In the genomic region with DNA sequence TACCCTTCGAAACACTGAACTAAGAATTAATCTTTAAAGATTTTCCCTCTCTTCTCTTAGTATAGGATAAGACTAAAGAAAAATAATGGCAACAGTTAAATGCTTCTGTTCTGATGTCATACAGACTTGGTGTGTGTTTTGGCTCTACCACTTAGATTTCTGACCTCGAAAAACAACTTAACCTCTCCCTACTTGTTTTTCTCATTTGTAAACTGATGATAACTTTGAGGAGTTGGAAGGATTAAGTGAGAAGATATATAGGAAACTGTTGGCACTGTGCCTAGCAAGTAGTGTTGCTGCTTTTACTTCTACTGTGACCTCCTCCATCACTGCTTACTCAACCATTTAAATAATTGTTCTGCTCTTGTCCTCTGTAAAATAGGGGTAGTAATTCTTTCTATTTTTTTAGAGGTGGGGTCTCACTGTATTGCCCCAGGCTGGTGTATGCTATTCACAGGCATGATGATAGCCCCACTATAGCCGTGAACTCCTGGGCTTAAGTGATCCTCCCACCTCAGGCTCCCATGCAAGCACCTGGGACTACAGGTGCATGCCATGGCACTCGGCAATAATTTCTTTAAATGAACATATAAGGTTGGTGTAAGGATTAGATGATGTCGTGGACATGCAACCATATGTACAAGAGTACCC, we compare ENCODE assay signal across 17 cellular contexts. TPM values are rescaled to one million over a fixed set of nuclear protein-coding genes. Genes with fewer than 3 reads are reported as not detected.
A peak's percentile ranks its signal among the peaks of the same experiment; 100 is the strongest.
DNase-seq lines count a peak whose midpoint lies in the region; ATAC-seq, FAIRE-seq and TF ChIP-seq lines count a peak whose summit lies in the region.
"Had no signal": no experiment of that assay in that cellular context is flagged by ENCODE, and none has a peak within 500 bp of the region (broad histone marks: within the 10 kb centered on the region; RNA-seq: fewer than 3 reads in every experiment).

No MANE protein-coding gene starts in this region.

- FAIRE-seq in G401.6 (lab: Jason Lieb, UNC) = peak; percentile 27
- FAIRE-seq: bronchial epithelial cell had no signal

- no peaks in the 10 kb centered on the region for H3K9me3 Mint-ChIP-seq in WTC11
- H3K9me3 Mint-ChIP-seq: activated CD4-positive, alpha-beta memory T cell treated with anti-CD3 and anti-CD28 coated beads for 36 hours; CD4-positive, alpha-beta T cell; T-helper 2 cell treated with Interferon-gamma antibody and Interleukin-4, amounts not matched to agents 5 μg/mL and 100 μg/mL, for 36 hours had no signal

- DNase-seq in WTC11 (ENCODE audit: low spot score) = no peak
- DNase-seq in fibroblast of the aortic adventitia (ENCODE audit: low read depth) = peak; percentile 72
- peak; percentile 73 for DNase-seq in skeletal muscle cell (ENCODE audit: low read depth)
- DNase-seq in NCI-H1694 treated with DMSO at 0.1 percent for 48 hours (lab: John Stamatoyannopoulos, UW) = no peak
- DNase-seq in effector CD8-positive, alpha-beta T cell (lab: John Stamatoyannopoulos, UW) = no peak
- DNase-seq: activated CD4-positive, alpha-beta memory T cell treated with anti-CD3 and anti-CD28 coated beads for 36 hours; CD4-positive, alpha-beta T cell; KG1; NCI-H187; NCI-H748 treated with DMSO at 0.1 percent for 48 hours; stimulated activated CD4-positive, alpha-beta T cell treated with anti-CD3 and anti-CD28 coated beads, Interleukin-4, amount 100 ng/mL, for 24 hours; stimulated activated naive CD4-positive, alpha-beta T cell had no signal

- H3K36me3 Mint-ChIP-seq in WTC11 = no peaks in the 10 kb centered on the region
- H3K36me3 Mint-ChIP-seq: activated CD4-positive, alpha-beta memory T cell treated with anti-CD3 and anti-CD28 coated beads for 36 hours had no signal

- H3K4me3 ChIP-seq in fibroblast of the aortic adventitia (ENCODE audit: low read depth, low read length) (no peak overlapping the region), skeletal muscle cell (ENCODE audit: low read depth, low read length) (no peak overlapping the region)

- H3K4me1 Mint-ChIP-seq in WTC11 = peaks cover 37% of the 10 kb centered on the region

- POLR2A ChIA-PET in WTC11 (lab: Charles Lee) = no interaction called here

- H3K27ac Mint-ChIP-seq in WTC11 = no peak overlapping the region; the same call in 1 of the 2 replicates
- H3K27ac Mint-ChIP-seq: activated CD4-positive, alpha-beta memory T cell treated with anti-CD3 and anti-CD28 coated beads for 36 hours; CD4-positive, alpha-beta T cell; T-helper 2 cell treated with Interferon-gamma antibody and Interleukin-4, amounts not matched to agents 5 μg/mL and 100 μg/mL, for 36 hours had no signal

- TF ChIP-seq CTCF in WTC11 (IDR thresholded peaks at IDR 0.05) (no peak), fibroblast of the aortic adventitia (IDR thresholded peaks at IDR 0.05; ENCODE audit: insufficient read depth, low read length) (no peak)

- CTCF ChIA-PET in WTC11 (lab: Charles Lee) = interaction anchor here (1.3 kb wide), 1 partner anchor 96 kb away, joined by 6 read pairs; the partner anchor contains the start of gene ATP6V1D

- no peak overlapping the region for H3K4me3 Mint-ChIP-seq in WTC11
- H3K4me3 Mint-ChIP-seq: activated CD4-positive, alpha-beta memory T cell treated with anti-CD3 and anti-CD28 coated beads for 36 hours; CD4-positive, alpha-beta T cell; T-helper 2 cell treated with Interferon-gamma antibody and Interleukin-4, amounts not matched to agents 5 μg/mL and 100 μg/mL, for 36 hours had no signal

- ATAC-seq in WTC11 (no peak), HG03045 (IDR thresholded peaks at IDR 0.05; ENCODE audit: unreplicated experiment) (no peak), HG03571 (IDR thresholded peaks at IDR 0.05; ENCODE audit: unreplicated experiment) (no peak)

- no peaks in the 10 kb centered on the region for H3K27me3 Mint-ChIP-seq in WTC11 (ENCODE audit: low read depth)
- H3K27me3 Mint-ChIP-seq: activated CD4-positive, alpha-beta memory T cell treated with anti-CD3 and anti-CD28 coated beads for 36 hours; CD4-positive, alpha-beta T cell had no signal

TF ChIP-seq in WTC11, 78 proteins besides CTCF, POLR2A, EP300 and RAD21:
- TF ChIP-seq MYBL2 (CRISPR knock-in tag; IDR thresholded peaks at IDR 0.05) (no peak), ZNF121 (CRISPR knock-in tag; IDR thresholded peaks at IDR 0.05) (peak; percentile 76; the same call in 1 of the 2 replicates)

RNA-seq across cellular contexts. Expression of gene PALS1, which starts 22.4 kb away (rescaled TPM):
- total RNA-seq in WTC11 (2021) = 18.0 to 21.7 TPM (median 21.0 TPM) in 3 replicates
- total RNA-seq in fibroblast of the aortic adventitia (ENCODE audit: low replicate concordance) = 23.6 and 28.4 TPM in 2 replicates

Comparison
In these comparisons a context has a peak if more than half of its experiments do, and no peak if none do; other contexts are left out.
1. DNase-seq: peak in fibroblast of the aortic adventitia (single experiment) and skeletal muscle cell (single experiment); none in WTC11 (single experiment), NCI-H1694 treated with DMSO at 0.1 percent for 48 hours (single experiment) and effector CD8-positive, alpha-beta T cell (single experiment).